In genomic region chr12:132874175-132874574, GRCh38 we compare ENCODE assay signal across 20 cellular contexts.
"Had no signal": no experiment of that assay in that cellular context is flagged by ENCODE, and none has a peak within 500 bp of the region (broad histone marks: within the 10 kb centered on the region; RNA-seq: fewer than 3 reads in every experiment).

No MANE protein-coding gene starts in this region.

- H3K27me3 Mint-ChIP-seq: memory B cell had no signal

- H3K4me3 ChIP-seq: body of pancreas, colonic mucosa, esophagus squamous epithelium, mucosa of descending colon, thyroid gland had no signal

- H3K4me3 Mint-ChIP-seq: memory B cell, natural killer cell had no signal

- H3K27me3 ChIP-seq: body of pancreas, colonic mucosa, esophagus squamous epithelium, thyroid gland had no signal

- ATAC-seq: body of pancreas, left ventricle myocardium superior, mucosa of descending colon, natural killer cell had no signal

- FAIRE-seq: endothelial cell of umbilical vein, urothelium cell line had no signal

- H3K4me1 ChIP-seq: body of pancreas, colonic mucosa, esophagus squamous epithelium, thyroid gland had no signal

- H3K9me3 Mint-ChIP-seq: memory B cell, natural killer cell had no signal

- H3K27ac Mint-ChIP-seq: memory B cell had no signal

- H3K27ac ChIP-seq: body of pancreas, colonic mucosa, esophagus squamous epithelium, thyroid gland had no signal

- DNase-seq: activated CD8-positive, alpha-beta memory T cell treated with anti-CD3 and anti-CD28 coated beads for 24 hours; activated gamma-delta T cell; amygdala; body of pancreas; central memory CD4-positive, alpha-beta T cell; colonic mucosa; esophagus squamous epithelium; hypothalamus; left ventricle myocardium superior; mucosa of descending colon; natural killer cell; nucleus accumbens; retina; stimulated activated CD4-positive, alpha-beta T cell treated with anti-CD3 and anti-CD28 coated beads, Interleukin-12 subunit alpha, Interleukin-12 subunit beta, amount 100 ng/mL, for 4 hours; stimulated activated CD4-positive, alpha-beta T cell treated with anti-CD3 and anti-CD28 coated beads, Interleukin-2, amount 100 ng/mL, for 24 hours; T-helper 9 cell; thyroid gland had no signal

- H3K9me3 ChIP-seq: body of pancreas, colonic mucosa, esophagus squamous epithelium, mucosa of descending colon, thyroid gland had no signal
